14 cellular contexts compared by ENCODE assay signal in genomic region chrX:71782950-71783299, GRCh38. TPM values are rescaled to one million over a fixed set of nuclear protein-coding genes. Genes with fewer than 3 reads are reported as not detected.
DNase-seq lines count a peak whose midpoint lies in the region; ATAC-seq, FAIRE-seq and TF ChIP-seq lines count a peak whose summit lies in the region.
"Not testable (repeated sequence)": the region's sequence is repeated elsewhere in the genome, so short reads cannot be mapped to it uniquely, and the experiment has no call there.
"Had no signal": no experiment of that assay in that cellular context is flagged by ENCODE, and none has a peak within 500 bp of the region (broad histone marks: within the 10 kb centered on the region; RNA-seq: fewer than 3 reads in every experiment).

No MANE protein-coding gene starts in this region.

- not testable (repeated sequence) for H3K79me1 ChIP-seq in IMR-90 (ENCODE audit: low read depth in 1 of 2, low read length in 2 of 2)

- H2BK5ac ChIP-seq in IMR-90 (ENCODE audit: low read depth, low read length, poor library complexity, severe bottlenecking) = not testable (repeated sequence)

- ATAC-seq in IMR-90 (ENCODE audit: low read depth) (peak; percentile 17; the same call in 1 of the 2 replicates), T-helper 17 cell (peak; percentile 29), heart left ventricle (peak in 3 of 4 donors; percentile 51 to 63 (median 60)), left ventricle myocardium superior (peak; percentile 78), lower lobe of right lung (peak; percentile 73 to 78)
- ATAC-seq in central memory CD8-positive, alpha-beta T cell (replicated peaks; ENCODE audit: extremely low read depth, poor library complexity, severe bottlenecking) = peak; percentile 26

- not testable (repeated sequence) for H3K27ac ChIP-seq in IMR-90 (ENCODE audit: insufficient read depth, low read length); heart left ventricle; lower lobe of right lung

- no CpG with 5 or more reads among the region's 7 CpGs for WGBS in IMR-90 (ENCODE audit: extremely low coverage in 2 of 2, insufficient read length in 1 of 2), 2 experiments
- WGBS in heart left ventricle, 4 donors = no CpG with 5 or more reads among the region's 7 CpGs

- not testable (repeated sequence) for H3K9me3 ChIP-seq in IMR-90 (ENCODE audit: control insufficient read depth, insufficient read depth, low read length); T-helper 17 cell (ENCODE audit: control insufficient read depth, low read length, poor library complexity, severe bottlenecking); heart left ventricle; lower lobe of right lung

- BruUV-seq in IMR-90 (replicated peaks; lab: Mats Ljungman, UMichigan) = not testable (repeated sequence)

- not testable (repeated sequence) for H2BK120ac ChIP-seq in IMR-90 (ENCODE audit: low read depth, low read length)

- not testable (repeated sequence) for H3K4me3 Mint-ChIP-seq in T-helper 17 cell; central memory CD8-positive, alpha-beta T cell

- H2AK5ac ChIP-seq in IMR-90 (ENCODE audit: low read depth, low read length) = not testable (repeated sequence)

- H2BK15ac ChIP-seq in IMR-90 (ENCODE audit: low read depth, low read length) = not testable (repeated sequence)

- not testable (repeated sequence) for H3K4me1 ChIP-seq in IMR-90 (ENCODE audit: control insufficient read depth, insufficient read depth, low read length); heart left ventricle; lower lobe of right lung

- in situ Hi-C loops in IMR-90 (cut with MboI; ENCODE audit: low sequenced_read_pairs) = not testable (repeated sequence)

- not testable (repeated sequence) for H3K9me3 Mint-ChIP-seq in central memory CD8-positive, alpha-beta T cell

- H3K27me3 ChIP-seq in IMR-90 (ENCODE audit: control insufficient read depth, insufficient read depth, low read length); heart left ventricle; lower lobe of right lung (ENCODE audit: low read depth): not testable (repeated sequence)

- H2BK20ac ChIP-seq in IMR-90 (ENCODE audit: low read depth, low read length) = not testable (repeated sequence)

- H3K18ac ChIP-seq in IMR-90 (ENCODE audit: low read depth, low read length) = not testable (repeated sequence)

- not testable (repeated sequence) for H3K27ac Mint-ChIP-seq in T-helper 17 cell; central memory CD8-positive, alpha-beta T cell (ENCODE audit: low read depth)

- not testable (repeated sequence) for H3K4me1 Mint-ChIP-seq in T-helper 17 cell; central memory CD8-positive, alpha-beta T cell

- H2AK9ac ChIP-seq in IMR-90 (replicated peaks; ENCODE audit: low read depth, low read length, poor library complexity) = not testable (repeated sequence)

- H3K4me2 ChIP-seq in IMR-90 (ENCODE audit: low read depth, low read length) = not testable (repeated sequence)

- peak; percentile 76 for FAIRE-seq in GM19239 (lab: Jason Lieb, UNC)

- H3K14ac ChIP-seq in IMR-90 (replicated peaks; ENCODE audit: low read depth, low read length) = not testable (repeated sequence)

- TF ChIP-seq CTCF in IMR-90 (conservative IDR thresholded peaks at IDR 0.05; ENCODE audit: low read depth, low read length); heart left ventricle (IDR thresholded peaks at IDR 0.05); lower lobe of right lung (IDR thresholded peaks at IDR 0.05): not testable (repeated sequence)

- H3K56ac ChIP-seq in IMR-90 (ENCODE audit: extremely low read depth, insufficient read depth, low read length) = not testable (repeated sequence)

- not testable (repeated sequence) for H3K4ac ChIP-seq in IMR-90 (ENCODE audit: low read depth, low read length)

- not testable (repeated sequence) for H3K36me3 Mint-ChIP-seq in T-helper 17 cell (ENCODE audit: low read depth); central memory CD8-positive, alpha-beta T cell (ENCODE audit: insufficient read depth)

- CTCF ChIA-PET in IMR-90 (lab: Yijun Ruan, JAX) = not testable (repeated sequence)

- not testable (repeated sequence) for TF ChIP-seq POLR2A in IMR-90 (IDR thresholded peaks at IDR 0.05; ENCODE audit: low read depth, low read length); heart left ventricle (IDR thresholded peaks at IDR 0.05)

- H4K5ac ChIP-seq in IMR-90 (ENCODE audit: low read depth, low read length) = not testable (repeated sequence)

- H3K9me1 ChIP-seq in IMR-90 (ENCODE audit: insufficient read depth, low read length) = not testable (repeated sequence)

- dilution Hi-C loops in IMR-90 (cut with HindIII; ENCODE audit: low sequenced_read_pairs, unreplicated experiment) = not testable (repeated sequence)

- H3K27me3 Mint-ChIP-seq in T-helper 17 cell; central memory CD8-positive, alpha-beta T cell: not testable (repeated sequence)

- H4K91ac ChIP-seq in IMR-90 (ENCODE audit: insufficient read depth, low read depth, low read length) = not testable (repeated sequence)

- TF ChIP-seq RAD21 in IMR-90 (IDR thresholded peaks at IDR 0.05; ENCODE audit: low read length) = not testable (repeated sequence)

- not testable (repeated sequence) for H3K9ac ChIP-seq in IMR-90 (ENCODE audit: low read depth, low read length)

- not testable (repeated sequence) for H3K4me3 ChIP-seq in IMR-90 (ENCODE audit: insufficient read depth, low read depth, low read length); heart left ventricle; lower lobe of right lung

- not testable (repeated sequence) for H4K8ac ChIP-seq in IMR-90 (ENCODE audit: low read depth in 2 of 2, low read length in 2 of 2)

- H3K36me3 ChIP-seq in IMR-90 (ENCODE audit: control insufficient read depth, insufficient read depth, low read length); heart left ventricle; lower lobe of right lung: not testable (repeated sequence)

- intact Hi-C loops in IMR-90 (cut with micrococcal nuclease); heart left ventricle (cut with DNase I); left ventricle myocardium superior (cut with micrococcal nuclease); lower lobe of right lung (cut with DNase I): not testable (repeated sequence)

- H4K20me1 ChIP-seq in IMR-90 (ENCODE audit: insufficient read depth, low read length) = not testable (repeated sequence)

- POLR2A ChIA-PET in IMR-90 (lab: Charles Lee; ENCODE audit: unreplicated experiment) = not testable (repeated sequence)

- DNase-seq in GM19239 (ENCODE audit: insufficient read length, low spot score); IMR-90; T-helper 17 cell; central memory CD8-positive, alpha-beta T cell (ENCODE audit: low spot score in 2 of 2); heart left ventricle; left ventricle myocardium superior; lower lobe of right lung: not testable (repeated sequence)

- H2AFZ ChIP-seq in IMR-90 (replicated peaks; ENCODE audit: low read length, poor library complexity) = not testable (repeated sequence)

- H3K23ac ChIP-seq in IMR-90 (ENCODE audit: low read depth, low read length) = not testable (repeated sequence)

RNA-seq across cellular contexts. Expression of gene CXorf49B, which starts 19.8 kb away (rescaled TPM):
- total RNA-seq in IMR-90 (2012; rRNA removed) (not detected in 2 replicates), T-helper 17 cell (not detected), heart left ventricle (not detected), left ventricle myocardium superior (not detected), lower lobe of right lung (not detected)
- polyA plus RNA-seq in IMR-90 (2012; rRNA removed) (not detected in 2 replicates), heart left ventricle (not detected)
- polyA plus RNA-seq in IMR-90 (2012; cell fraction: cytosol; rRNA removed) = not detected in 2 replicates
- not detected in 2 replicates for polyA plus RNA-seq in IMR-90 (2012; cell fraction: nucleus; rRNA removed; ENCODE audit: low replicate concordance)
- total RNA-seq: A172; A673; Caco-2; CD8-positive, alpha-beta T cell; H1; H9 had no signal
- polyA plus RNA-seq: BJ, H1 had no signal

Comparison
In these comparisons a context has a peak if more than half of its experiments do, and no peak if none do; other contexts are left out.
1. ATAC-seq: peak in every context shown above with its lines; median percentile 78 in left ventricle myocardium superior; 76 in lower lobe of right lung; 60 in heart left ventricle; 29 in T-helper 17 cell; 26 in central memory CD8-positive, alpha-beta T cell; 17 in IMR-90.